ENCODE assay signal across 1 cellular context in the genomic region with DNA sequence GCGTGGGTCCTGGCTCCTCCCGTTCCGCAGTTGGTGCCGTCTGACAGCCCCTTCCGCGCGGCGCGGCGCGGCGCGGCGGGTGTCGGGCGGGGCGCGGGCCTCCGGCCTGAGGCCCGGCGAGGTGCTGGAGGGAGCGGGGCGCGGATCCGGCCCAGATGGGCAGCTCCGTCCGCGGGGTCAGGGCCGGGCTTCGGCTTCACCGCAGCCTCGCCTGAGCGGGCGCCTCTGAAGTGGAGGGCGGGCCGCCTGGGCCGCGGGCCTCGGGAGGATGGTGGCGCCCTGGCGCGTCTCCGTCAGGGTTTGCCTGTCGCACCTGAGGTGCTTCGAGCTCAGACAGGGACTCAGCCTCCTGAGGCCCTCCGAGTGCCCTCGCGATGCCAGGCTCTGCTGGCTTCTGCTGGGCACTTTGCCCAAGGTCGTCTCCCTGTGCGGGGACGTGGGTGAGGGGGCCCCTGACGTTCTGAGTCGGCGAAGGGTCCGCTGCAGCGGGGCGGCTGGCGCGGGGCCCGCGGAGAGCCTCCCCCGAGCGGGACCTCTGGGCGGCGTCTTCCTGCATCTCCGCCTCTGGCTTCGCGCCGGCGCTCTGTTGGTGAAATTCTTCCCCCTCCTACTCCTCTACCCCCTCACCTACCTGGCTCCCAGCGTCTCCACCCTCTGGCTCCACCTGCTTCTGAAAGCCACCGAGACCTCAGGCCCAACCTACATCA.
TF ChIP-seq lines count a peak whose summit lies in the region.

No MANE protein-coding gene starts in this region.

TF ChIP-seq in HCT116, 20 proteins besides CTCF, POLR2A, EP300 and RAD21 (continued from another document):
- TF ChIP-seq, protein P1, sequence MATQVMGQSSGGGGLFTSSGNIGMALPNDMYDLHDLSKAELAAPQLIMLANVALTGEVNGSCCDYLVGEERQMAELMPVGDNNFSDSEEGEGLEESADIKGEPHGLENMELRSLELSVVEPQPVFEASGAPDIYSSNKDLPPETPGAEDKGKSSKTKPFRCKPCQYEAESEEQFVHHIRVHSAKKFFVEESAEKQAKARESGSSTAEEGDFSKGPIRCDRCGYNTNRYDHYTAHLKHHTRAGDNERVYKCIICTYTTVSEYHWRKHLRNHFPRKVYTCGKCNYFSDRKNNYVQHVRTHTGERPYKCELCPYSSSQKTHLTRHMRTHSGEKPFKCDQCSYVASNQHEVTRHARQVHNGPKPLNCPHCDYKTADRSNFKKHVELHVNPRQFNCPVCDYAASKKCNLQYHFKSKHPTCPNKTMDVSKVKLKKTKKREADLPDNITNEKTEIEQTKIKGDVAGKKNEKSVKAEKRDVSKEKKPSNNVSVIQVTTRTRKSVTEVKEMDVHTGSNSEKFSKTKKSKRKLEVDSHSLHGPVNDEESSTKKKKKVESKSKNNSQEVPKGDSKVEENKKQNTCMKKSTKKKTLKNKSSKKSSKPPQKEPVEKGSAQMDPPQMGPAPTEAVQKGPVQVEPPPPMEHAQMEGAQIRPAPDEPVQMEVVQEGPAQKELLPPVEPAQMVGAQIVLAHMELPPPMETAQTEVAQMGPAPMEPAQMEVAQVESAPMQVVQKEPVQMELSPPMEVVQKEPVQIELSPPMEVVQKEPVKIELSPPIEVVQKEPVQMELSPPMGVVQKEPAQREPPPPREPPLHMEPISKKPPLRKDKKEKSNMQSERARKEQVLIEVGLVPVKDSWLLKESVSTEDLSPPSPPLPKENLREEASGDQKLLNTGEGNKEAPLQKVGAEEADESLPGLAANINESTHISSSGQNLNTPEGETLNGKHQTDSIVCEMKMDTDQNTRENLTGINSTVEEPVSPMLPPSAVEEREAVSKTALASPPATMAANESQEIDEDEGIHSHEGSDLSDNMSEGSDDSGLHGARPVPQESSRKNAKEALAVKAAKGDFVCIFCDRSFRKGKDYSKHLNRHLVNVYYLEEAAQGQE (IDR thresholded peaks at IDR 0.05; ENCODE audit: low read depth): no peak
- TF ChIP-seq ZNF274 (IDR thresholded peaks at IDR 0.05; ENCODE audit: low read depth, low read length) (no peak), JUND (IDR thresholded peaks at IDR 0.05) (no peak), POLR2AphosphoS5 (IDR thresholded peaks at IDR 0.05; ENCODE audit: low read depth, low read length) (peak; percentile 55; the same call in 1 of the 2 replicates), EGR1 (IDR thresholded peaks at IDR 0.05; ENCODE audit: low read depth) (no peak; the same call in 1 of the 2 replicates), EZH2phosphoT487 (IDR thresholded peaks at IDR 0.05; ENCODE audit: borderline replicate concordance) (no peak)
- TF ChIP-seq, protein P2, sequence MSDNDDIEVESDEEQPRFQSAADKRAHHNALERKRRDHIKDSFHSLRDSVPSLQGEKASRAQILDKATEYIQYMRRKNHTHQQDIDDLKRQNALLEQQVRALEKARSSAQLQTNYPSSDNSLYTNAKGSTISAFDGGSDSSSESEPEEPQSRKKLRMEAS (IDR thresholded peaks at IDR 0.05): peak; percentile 48; the same call in 1 of the 2 replicates
- TF ChIP-seq, protein P3, sequence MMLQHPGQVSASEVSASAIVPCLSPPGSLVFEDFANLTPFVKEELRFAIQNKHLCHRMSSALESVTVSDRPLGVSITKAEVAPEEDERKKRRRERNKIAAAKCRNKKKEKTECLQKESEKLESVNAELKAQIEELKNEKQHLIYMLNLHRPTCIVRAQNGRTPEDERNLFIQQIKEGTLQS (IDR thresholded peaks at IDR 0.05): no peak
